16 cellular contexts compared by ENCODE assay signal in genomic region chr1:107941123-107941522, GRCh38. TPM values are rescaled to one million over a fixed set of nuclear protein-coding genes. Genes with fewer than 3 reads are reported as not detected.
DNase-seq lines count a peak whose midpoint lies in the region; ATAC-seq and TF ChIP-seq lines count a peak whose summit lies in the region.
"Had no signal": no experiment of that assay in that cellular context is flagged by ENCODE, and none has a peak within 500 bp of the region (broad histone marks: within the 10 kb centered on the region; RNA-seq: fewer than 3 reads in every experiment).

No MANE protein-coding gene starts in this region.

- DNase-seq in HFFc6 = peak; percentile 18
- DNase-seq in SKM-1 treated with dmso at 0.1 percent for 144 hours (lab: John Stamatoyannopoulos, UW; ENCODE audit: unreplicated experiment) = peak; percentile 88
- DNase-seq in left ventricle myocardium superior = no peak
- DNase-seq in stromal cell of bone marrow (ENCODE audit: low read depth) = peak; percentile 45
- no peak for DNase-seq in cerebellar cortex (ENCODE audit: low spot score)
- no peak for DNase-seq in CD8-positive, alpha-beta memory T cell
- no peak for DNase-seq in NCI-H2171 (lab: John Stamatoyannopoulos, UW)
- no peak for DNase-seq in NAMALWA (ENCODE audit: low spot score)
- DNase-seq: activated CD4-positive, CD25-positive, alpha-beta regulatory T cell treated with anti-CD3 and anti-CD28 coated beads, Interleukin-2, amount 50 U/mL, for 72 hours; caudate nucleus; kidney glomerular epithelial cell; NCI-H446; stimulated activated CD4-positive, alpha-beta T cell treated with anti-CD3 and anti-CD28 coated beads, Interleukin-15, amount 100 ng/mL, for 24 hours had no signal

- no peak for TF ChIP-seq CTCF in HFFc6 (IDR thresholded peaks at IDR 0.05)

- H3K27ac ChIP-seq in CD8-positive, alpha-beta memory T cell (ENCODE audit: low read depth, low read length) = no peak overlapping the region

- no peak overlapping the region for H3K4me3 Mint-ChIP-seq in HFFc6
- H3K4me3 Mint-ChIP-seq in CD8-positive, alpha-beta memory T cell = no peak overlapping the region
- H3K4me3 Mint-ChIP-seq: activated T-helper 1 cell treated with anti-CD3 and anti-CD28 coated beads, Interleukin-12 subunit alpha, Interleukin-12 subunit beta, Interleukin-2, Interleukin-4 antibody, amounts not matched to agents 30 ng/mL and 10 ng/mL and 1 ng/mL, durations not matched to agents 14 hours and 24 hours and 36 hours had no signal

- no peak overlapping the region for H3K27ac Mint-ChIP-seq in HFFc6
- H3K27ac Mint-ChIP-seq in CD8-positive, alpha-beta memory T cell = peak overlapping the region in 2 of 8 donors; percentile 23 to 54
- H3K27ac Mint-ChIP-seq: activated T-helper 1 cell treated with anti-CD3 and anti-CD28 coated beads, Interleukin-12 subunit alpha, Interleukin-12 subunit beta, Interleukin-2, Interleukin-4 antibody, amounts not matched to agents 30 ng/mL and 10 ng/mL and 1 ng/mL, durations not matched to agents 14 hours and 24 hours and 36 hours had no signal

- H3K36me3 Mint-ChIP-seq in HFFc6 (ENCODE audit: low read depth) = no peaks in the 10 kb centered on the region
- peaks cover 0 to 2% (median 0%) of the 10 kb centered on the region in 3 donors for H3K36me3 Mint-ChIP-seq in CD8-positive, alpha-beta memory T cell

- H3K9me3 ChIP-seq in CD8-positive, alpha-beta memory T cell (ENCODE audit: low read length) = no peaks in the 10 kb centered on the region

- intact Hi-C loops in left ventricle myocardium superior (cut with micrococcal nuclease) = no loop called here

- peak; percentile 61 for ATAC-seq in left ventricle myocardium superior
- ATAC-seq: GM12878 had no signal

- H3K27me3 ChIP-seq in CD8-positive, alpha-beta memory T cell (ENCODE audit: insufficient read depth, low read length, poor library complexity, severe bottlenecking) = no peaks in the 10 kb centered on the region

- peaks cover 25% of the 10 kb centered on the region for H3K4me1 ChIP-seq in CD8-positive, alpha-beta memory T cell (ENCODE audit: insufficient read depth, low read length)

- POLR2A ChIA-PET in CD8-positive, alpha-beta memory T cell (lab: Charles Lee) = no interaction called here

- no peak overlapping the region for H3K4me3 ChIP-seq in CD8-positive, alpha-beta memory T cell (ENCODE audit: low read length)
- H3K4me3 ChIP-seq: GM12878 had no signal

- CTCF ChIA-PET in CD8-positive, alpha-beta memory T cell (lab: Charles Lee) = interaction anchor here (1.7 kb wide), 1 partner anchor 185 kb away, joined by 6 read pairs; no protein-coding TSS in a partner anchor

- H3K27me3 Mint-ChIP-seq in HFFc6 (ENCODE audit: insufficient read depth) = peaks cover 16% of the 10 kb centered on the region
- H3K27me3 Mint-ChIP-seq in CD8-positive, alpha-beta memory T cell = no peaks in the 10 kb centered on the region

- H3K36me3 ChIP-seq in CD8-positive, alpha-beta memory T cell (ENCODE audit: insufficient read depth, low read length) = no peaks in the 10 kb centered on the region

- H3K9me3 Mint-ChIP-seq in HFFc6 = no peaks in the 10 kb centered on the region
- H3K9me3 Mint-ChIP-seq in CD8-positive, alpha-beta memory T cell = no peaks in the 10 kb centered on the region

- H3K4me1 Mint-ChIP-seq in HFFc6 (ENCODE audit: low read depth) = peaks cover 14% of the 10 kb centered on the region
- peaks cover 49 to 67% (median 66%) of the 10 kb centered on the region in 3 donors for H3K4me1 Mint-ChIP-seq in CD8-positive, alpha-beta memory T cell

RNA-seq across cellular contexts. Expression of gene VAV3, which starts 23.9 kb away (rescaled TPM):
- not detected for total RNA-seq in HFFc6 (2021; fragmentation: NEBNext Ultra II Directional; extraction: Animal tissue kit (Norgen Biotek cat#: 25700))
- total RNA-seq in left ventricle myocardium superior = 2.1 TPM
- total RNA-seq in CD8-positive, alpha-beta memory T cell = 1 to 10 TPM; 4.4 to 4.7 TPM
- 13.7 TPM for polyA plus RNA-seq in CD8-positive, alpha-beta memory T cell
- total RNA-seq: fibroblast of lung had no signal
- polyA plus RNA-seq: fibroblast of lung had no signal

Comparison
In these comparisons a context has a peak if more than half of its experiments do, and no peak if none do; other contexts are left out.
1. DNase-seq: peak in HFFc6 (single experiment), SKM-1 treated with dmso at 0.1 percent for 144 hours (single experiment) and stromal cell of bone marrow (single experiment); none in left ventricle myocardium superior (single experiment), cerebellar cortex (single experiment), CD8-positive, alpha-beta memory T cell (0 of 5), NCI-H2171 (single experiment) and NAMALWA (single experiment).